ENCODE assay signal across 14 cellular contexts in the genomic region with DNA sequence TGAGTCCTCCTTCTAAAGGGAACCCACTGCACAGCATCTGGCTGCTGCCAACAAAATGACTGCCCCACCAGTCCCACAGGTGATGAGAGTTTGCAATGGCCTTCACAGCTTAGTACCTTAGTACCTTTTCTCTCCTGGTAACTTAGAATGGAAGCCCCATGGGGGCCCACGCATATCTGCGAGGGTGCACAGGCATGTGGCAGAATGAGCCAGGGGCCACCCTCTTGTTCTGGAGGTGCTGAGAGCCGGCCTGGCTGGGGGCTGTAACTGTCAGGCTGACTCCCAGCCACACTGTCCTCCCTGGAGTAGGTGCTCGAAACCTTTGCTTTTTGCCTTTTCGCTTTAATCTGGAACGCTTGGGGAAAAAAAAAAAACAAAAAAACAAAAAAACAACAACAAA.
DNase-seq lines count a peak whose midpoint lies in the region; ATAC-seq and TF ChIP-seq lines count a peak whose summit lies in the region.
"Had no signal": no experiment of that assay in that cellular context is flagged by ENCODE, and none has a peak within 500 bp of the region (broad histone marks: within the 10 kb centered on the region; RNA-seq: fewer than 3 reads in every experiment).

No MANE protein-coding gene starts in this region.

- H2AFZ ChIP-seq in osteoblast (ENCODE audit: low read length): no peak overlapping the region

- no peak for TF ChIP-seq EP300 in esophagus muscularis mucosa (IDR thresholded peaks at IDR 0.05)

- intact Hi-C loops in heart left ventricle (cut with DNase I): loop anchor here in 2 of 10 donors (5.0 to 10.0 kb wide), 2 partner anchors 182 to 184 kb away; a partner anchor contains a TSS
- intact Hi-C loops in cardiac septum (cut with DNase I): no loop called here
- intact Hi-C loops in esophagus muscularis mucosa (cut with DNase I): no loop called here
- intact Hi-C loops in vagina (cut with DNase I): no loop called here

- ATAC-seq in heart left ventricle: no peak

- TF ChIP-seq CTCF in heart left ventricle (IDR thresholded peaks at IDR 0.05) (no peak), esophagus muscularis mucosa (IDR thresholded peaks at IDR 0.05) (no peak), osteoblast (IDR thresholded peaks at IDR 0.05; ENCODE audit: extremely low read depth, low read depth, low read length) (no peak), vagina (IDR thresholded peaks at IDR 0.05) (no peak)

- peaks cover 0 to 47% (median 24%) of the 10 kb centered on the region in 9 donors for H3K36me3 ChIP-seq in heart left ventricle
- peaks cover 0 to 17% (median 7%) of the 10 kb centered on the region in 4 donors for H3K36me3 ChIP-seq in esophagus muscularis mucosa
- H3K36me3 ChIP-seq in osteoblast (ENCODE audit: insufficient read depth, low read length): peaks cover under 1% of the 10 kb centered on the region
- H3K36me3 ChIP-seq in vagina: no peaks in the 10 kb centered on the region

- no peaks in the 10 kb centered on the region for H4K20me1 ChIP-seq in osteoblast (ENCODE audit: insufficient read depth, low read length)

- H3K27ac ChIP-seq in heart left ventricle (peak overlapping the region; percentile 30 to 86 (median 75)), esophagus muscularis mucosa (replicated peaks in 1 of 4) (peak overlapping the region; percentile 78 to 83 (median 82)), osteoblast (ENCODE audit: low read depth, low read length) (peak overlapping the region; percentile 65), vagina (peak overlapping the region; percentile 79)

- no peak overlapping the region for H3K4me3 ChIP-seq in heart left ventricle
- H3K4me3 ChIP-seq in esophagus muscularis mucosa: no peak overlapping the region
- no peak overlapping the region for H3K4me3 ChIP-seq in osteoblast (ENCODE audit: insufficient read depth, low read length)
- H3K4me3 ChIP-seq in vagina: no peak overlapping the region

- H3K9me3 ChIP-seq in heart left ventricle (no peaks in the 10 kb centered on the region), esophagus muscularis mucosa (no peaks in the 10 kb centered on the region), osteoblast (ENCODE audit: low read depth, low read length) (no peaks in the 10 kb centered on the region), vagina (no peaks in the 10 kb centered on the region)

- H3K4me1 ChIP-seq in heart left ventricle (peaks cover 12 to 63% (median 43%) of the 10 kb centered on the region in 12 donors), esophagus muscularis mucosa (peaks cover 57 to 74% (median 62%) of the 10 kb centered on the region in 4 donors), osteoblast (ENCODE audit: insufficient read depth, low read length) (peaks cover 47% of the 10 kb centered on the region), vagina (peaks cover 53% of the 10 kb centered on the region)

- no peaks in the 10 kb centered on the region for H3K27me3 ChIP-seq in heart left ventricle
- no peaks in the 10 kb centered on the region for H3K27me3 ChIP-seq in esophagus muscularis mucosa
- no peaks in the 10 kb centered on the region for H3K27me3 ChIP-seq in osteoblast (ENCODE audit: insufficient read depth, low read length)
- H3K27me3 ChIP-seq in vagina: no peaks in the 10 kb centered on the region

- DNase-seq in heart left ventricle (no peak), cardiac septum (ENCODE audit: low spot score) (no peak), esophagus muscularis mucosa (ENCODE audit: extremely low spot score) (no peak), osteoblast (ENCODE audit: insufficient read length, low spot score, missing footprints) (no peak), vagina (ENCODE audit: extremely low spot score in 2 of 2) (no peak), occipital lobe (lab: John Stamatoyannopoulos, UW) (no peak), dedifferentiated amniotic fluid mesenchymal stem cell (ENCODE audit: extremely low spot score) (no peak), NCI-H2171 treated with DMSO at 0.1 percent for 48 hours (lab: John Stamatoyannopoulos, UW) (no peak)
- DNase-seq: activated CD4-positive, CD25-positive, alpha-beta regulatory T cell treated with anti-CD3 and anti-CD28 coated beads, Interleukin-2, amount 50 U/mL, for 72 hours; activated effector memory CD4-positive, alpha-beta T cell treated with anti-CD3 and anti-CD28 coated beads, Interleukin-2, amount 50 U/mL, for 16 hours; HFFc6; Karpas-422; NCI-H2081 treated with DMSO at 0.1 percent for 48 hours; SW 1271 had no signal

- WGBS in heart left ventricle, 4 donors: 78 to 87% (median 84%) methylated on average over 6 of the region's 6 CpGs
- 78% methylated on average over 6 of the region's 6 CpGs for WGBS in esophagus muscularis mucosa

- no peaks in the 10 kb centered on the region for H3K79me2 ChIP-seq in osteoblast (ENCODE audit: insufficient read depth, low read length)

- peak overlapping the region; percentile 2 for H3K4me2 ChIP-seq in osteoblast (ENCODE audit: insufficient read depth, low read length)

- TF ChIP-seq POLR2A in heart left ventricle (IDR thresholded peaks at IDR 0.05) (no peak), esophagus muscularis mucosa (IDR thresholded peaks at IDR 0.05; ENCODE audit: low read depth) (no peak), vagina (IDR thresholded peaks at IDR 0.05) (no peak)
